Comparison of ENCODE assay signal across 26 cellular contexts in the genomic region with DNA sequence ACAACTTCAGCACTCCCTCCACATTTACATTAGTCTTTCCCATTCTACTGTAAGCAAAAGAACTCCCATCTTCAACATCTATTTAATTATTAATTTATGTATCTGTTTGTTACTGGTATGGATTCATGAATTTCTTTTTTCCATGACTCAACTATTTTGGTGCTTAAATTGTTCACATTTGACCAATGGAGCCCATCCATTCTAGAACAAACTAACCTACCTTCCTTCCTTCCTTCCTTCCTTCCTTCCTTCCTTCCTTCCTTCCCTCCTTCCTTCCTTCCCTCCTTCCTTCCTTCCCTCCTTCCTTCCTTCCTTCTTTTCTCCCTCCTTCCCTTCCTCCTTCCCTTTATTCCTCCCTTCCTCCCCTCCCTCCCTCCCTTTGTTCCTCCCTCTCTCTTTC. TPM values are rescaled to one million over a fixed set of nuclear protein-coding genes. Genes with fewer than 3 reads are reported as not detected.
DNase-seq lines count a peak whose midpoint lies in the region; ATAC-seq and TF ChIP-seq lines count a peak whose summit lies in the region.
"Had no signal": no experiment of that assay in that cellular context is flagged by ENCODE, and none has a peak within 500 bp of the region (broad histone marks: within the 10 kb centered on the region; RNA-seq: fewer than 3 reads in every experiment).

No MANE protein-coding gene starts in this region.

- no peaks in the 10 kb centered on the region for H3K27me3 Mint-ChIP-seq in CD4-positive, CD25-positive, alpha-beta regulatory T cell
- no peaks in the 10 kb centered on the region for H3K27me3 Mint-ChIP-seq in CD8-positive, alpha-beta T cell (ENCODE audit: low read depth)
- H3K27me3 Mint-ChIP-seq in activated T-helper 2 cell treated with anti-CD3 and anti-CD28 coated beads, Interferon-gamma antibody, Interleukin-2, Interleukin-4, amounts not matched to agents 10 μg/mL and 5 μg/mL and 100 μg/mL, durations not matched to agents 14 hours and 24 hours and 36 hours (ENCODE audit: low read depth): no peaks in the 10 kb centered on the region
- no peaks in the 10 kb centered on the region for H3K27me3 Mint-ChIP-seq in naive thymus-derived CD8-positive, alpha-beta T cell
- H3K27me3 Mint-ChIP-seq: activated CD8-positive, alpha-beta memory T cell treated with anti-CD3 and anti-CD28 coated beads, Interleukin-2, amount 10 ng/mL, durations not matched to agents 7 days and 5 days had no signal

- peaks cover 48 to 69% (median 53%) of the 10 kb centered on the region in 4 donors for H3K4me1 Mint-ChIP-seq in CD4-positive, CD25-positive, alpha-beta regulatory T cell
- peaks cover 64% of the 10 kb centered on the region for H3K4me1 Mint-ChIP-seq in CD8-positive, alpha-beta T cell (ENCODE audit: low read depth)
- peaks cover 50% of the 10 kb centered on the region for H3K4me1 Mint-ChIP-seq in activated T-helper 2 cell treated with anti-CD3 and anti-CD28 coated beads, Interferon-gamma antibody, Interleukin-2, Interleukin-4, amounts not matched to agents 10 μg/mL and 5 μg/mL and 100 μg/mL, durations not matched to agents 14 hours and 24 hours and 36 hours (ENCODE audit: low read depth)
- peaks cover 31 to 68% (median 59%) of the 10 kb centered on the region in 4 donors for H3K4me1 Mint-ChIP-seq in naive thymus-derived CD8-positive, alpha-beta T cell
- H3K4me1 Mint-ChIP-seq: mesothelial cell of epicardium had no signal

- CTCF ChIA-PET in CD8-positive, alpha-beta T cell (lab: Charles Lee): no interaction called here

- peaks cover 55% of the 10 kb centered on the region for H3K4me1 ChIP-seq in CD4-positive, CD25-positive, alpha-beta regulatory T cell (ENCODE audit: control insufficient read depth, insufficient read depth, low read length, poor library complexity, severe bottlenecking)
- peaks cover 49% of the 10 kb centered on the region for H3K4me1 ChIP-seq in CD8-positive, alpha-beta T cell (ENCODE audit: insufficient read depth, low read length)
- H3K4me1 ChIP-seq: parathyroid adenoma, thyroid gland had no signal

- H3K9me3 ChIP-seq in CD4-positive, CD25-positive, alpha-beta regulatory T cell (ENCODE audit: control insufficient read depth in 2 of 2, low read length in 2 of 2): no peaks in the 10 kb centered on the region
- no peaks in the 10 kb centered on the region for H3K9me3 ChIP-seq in CD8-positive, alpha-beta T cell (ENCODE audit: low read length)
- H3K9me3 ChIP-seq: thyroid gland had no signal

- H3K27ac ChIP-seq in CD4-positive, CD25-positive, alpha-beta regulatory T cell (ENCODE audit: insufficient read depth, low read length, poor library complexity, severe bottlenecking): peak overlapping the region; percentile 86
- no peak overlapping the region for H3K27ac ChIP-seq in CD8-positive, alpha-beta T cell (ENCODE audit: low read depth, low read length)
- H3K27ac ChIP-seq: KMS-11, parathyroid adenoma, thyroid gland had no signal

- H3K36me3 Mint-ChIP-seq in CD4-positive, CD25-positive, alpha-beta regulatory T cell: peaks cover 4% of the 10 kb centered on the region
- H3K36me3 Mint-ChIP-seq in CD8-positive, alpha-beta T cell: peaks cover 6% of the 10 kb centered on the region
- H3K36me3 Mint-ChIP-seq in activated T-helper 2 cell treated with anti-CD3 and anti-CD28 coated beads, Interferon-gamma antibody, Interleukin-2, Interleukin-4, amounts not matched to agents 10 μg/mL and 5 μg/mL and 100 μg/mL, durations not matched to agents 14 hours and 24 hours and 36 hours (ENCODE audit: low read depth): peaks cover 32% of the 10 kb centered on the region
- peaks cover 0 to 6% (median 0%) of the 10 kb centered on the region in 3 donors for H3K36me3 Mint-ChIP-seq in naive thymus-derived CD8-positive, alpha-beta T cell
- H3K36me3 Mint-ChIP-seq: mesothelial cell of epicardium had no signal

- peak overlapping the region in 2 of 4 donors; percentile 28 to 71 for H3K4me3 Mint-ChIP-seq in CD4-positive, CD25-positive, alpha-beta regulatory T cell
- no peak overlapping the region for H3K4me3 Mint-ChIP-seq in CD8-positive, alpha-beta T cell
- H3K4me3 Mint-ChIP-seq in activated T-helper 2 cell treated with anti-CD3 and anti-CD28 coated beads, Interferon-gamma antibody, Interleukin-2, Interleukin-4, amounts not matched to agents 10 μg/mL and 5 μg/mL and 100 μg/mL, durations not matched to agents 14 hours and 24 hours and 36 hours (ENCODE audit: low read depth): no peak overlapping the region
- H3K4me3 Mint-ChIP-seq in naive thymus-derived CD8-positive, alpha-beta T cell: peak overlapping the region in 3 of 10 donors; percentile 26 to 82 (median 58)
- H3K4me3 Mint-ChIP-seq: mesothelial cell of epicardium, nephron had no signal

- no peaks in the 10 kb centered on the region for H3K36me3 ChIP-seq in CD4-positive, CD25-positive, alpha-beta regulatory T cell (ENCODE audit: control insufficient read depth, insufficient read depth, low read length)
- no peaks in the 10 kb centered on the region for H3K36me3 ChIP-seq in CD8-positive, alpha-beta T cell (ENCODE audit: insufficient read depth, low read length)
- H3K36me3 ChIP-seq: thyroid gland had no signal

- intact Hi-C loops in CD8-positive, alpha-beta T cell (cut with DNase I, micrococcal nuclease): loop anchor here in 1 of 2 experiments (1.0 to 10.0 kb wide), 2 partner anchors 9 to 1047 kb away; partner anchors contain the start of gene GPR171
- intact Hi-C loops in activated T-helper 2 cell treated with anti-CD3 and anti-CD28 coated beads, Interferon-gamma antibody, Interleukin-2, Interleukin-4, amounts not matched to agents 10 μg/mL and 5 μg/mL and 100 μg/mL, durations not matched to agents 14 hours and 24 hours and 36 hours (cut with micrococcal nuclease): no loop called here

- H3K27me3 ChIP-seq in CD4-positive, CD25-positive, alpha-beta regulatory T cell (ENCODE audit: control insufficient read depth, insufficient read depth, low read length): no peaks in the 10 kb centered on the region
- no peaks in the 10 kb centered on the region for H3K27me3 ChIP-seq in CD8-positive, alpha-beta T cell (ENCODE audit: insufficient read depth, low read length)
- H3K27me3 ChIP-seq: thyroid gland had no signal

- peak overlapping the region; percentile 39 to 83 (median 82) for H3K27ac Mint-ChIP-seq in CD4-positive, CD25-positive, alpha-beta regulatory T cell
- peak overlapping the region; percentile 91 for H3K27ac Mint-ChIP-seq in CD8-positive, alpha-beta T cell
- H3K27ac Mint-ChIP-seq in activated T-helper 2 cell treated with anti-CD3 and anti-CD28 coated beads, Interferon-gamma antibody, Interleukin-2, Interleukin-4, amounts not matched to agents 10 μg/mL and 5 μg/mL and 100 μg/mL, durations not matched to agents 14 hours and 24 hours and 36 hours: peak overlapping the region; percentile 31
- H3K27ac Mint-ChIP-seq in naive thymus-derived CD8-positive, alpha-beta T cell: peak overlapping the region in 9 of 10 donors; percentile 46 to 98 (median 90)
- H3K27ac Mint-ChIP-seq: mesothelial cell of epicardium, nephron had no signal

- TF ChIP-seq CTCF in CD8-positive, alpha-beta T cell (IDR thresholded peaks at IDR 0.05): no peak

- peaks cover 0 to 2% (median 0%) of the 10 kb centered on the region in 7 donors for H3K9me3 Mint-ChIP-seq in CD4-positive, CD25-positive, alpha-beta regulatory T cell
- H3K9me3 Mint-ChIP-seq in CD8-positive, alpha-beta T cell: peaks cover 2% of the 10 kb centered on the region
- peaks cover 10% of the 10 kb centered on the region for H3K9me3 Mint-ChIP-seq in activated T-helper 2 cell treated with anti-CD3 and anti-CD28 coated beads, Interferon-gamma antibody, Interleukin-2, Interleukin-4, amounts not matched to agents 10 μg/mL and 5 μg/mL and 100 μg/mL, durations not matched to agents 14 hours and 24 hours and 36 hours
- peaks cover 0 to 8% (median 0%) of the 10 kb centered on the region in 9 donors for H3K9me3 Mint-ChIP-seq in naive thymus-derived CD8-positive, alpha-beta T cell
- H3K9me3 Mint-ChIP-seq: mesothelial cell of epicardium had no signal

- peak overlapping the region; percentile 53 for H3K4me3 ChIP-seq in CD4-positive, CD25-positive, alpha-beta regulatory T cell (ENCODE audit: low read depth, low read length)
- no peak overlapping the region for H3K4me3 ChIP-seq in CD8-positive, alpha-beta T cell (ENCODE audit: low read depth, low read length)
- H3K4me3 ChIP-seq: thyroid gland had no signal

- POLR2A ChIA-PET in CD8-positive, alpha-beta T cell (lab: Charles Lee): interaction anchor here (1.4 to 10.1 kb wide), 2 partner anchors 17 to 28 kb away, joined by 3 to 108 read pairs; partner anchors contain the start of gene MBNL1
- POLR2A ChIA-PET in naive thymus-derived CD8-positive, alpha-beta T cell (lab: Charles Lee): interaction anchor here (10.3 to 12.9 kb wide), 2 partner anchors 8 to 17 kb away, joined by 123 to 194 read pairs; partner anchors contain the start of gene MBNL1

- no peak for DNase-seq in CD4-positive, CD25-positive, alpha-beta regulatory T cell
- DNase-seq in CD8-positive, alpha-beta T cell: no peak
- DNase-seq in activated T-helper 2 cell treated with anti-CD3 and anti-CD28 coated beads, Interferon-gamma antibody, Interleukin-2, Interleukin-4, amounts not matched to agents 10 μg/mL and 5 μg/mL and 100 μg/mL, durations not matched to agents 14 hours and 24 hours and 36 hours (ENCODE audit: low spot score): no peak
- no peak for DNase-seq in naive thymus-derived CD8-positive, alpha-beta T cell
- DNase-seq in activated CD8-positive, alpha-beta memory T cell treated with anti-CD3 and anti-CD28 coated beads, Interleukin-2, amount 50 U/mL, for 48 hours: no peak
- DNase-seq: activated CD8-positive, alpha-beta memory T cell treated with anti-CD3 and anti-CD28 coated beads, Interleukin-2, amount 10 ng/mL, durations not matched to agents 7 days and 5 days; activated effector memory CD4-positive, alpha-beta T cell treated with anti-CD3 and anti-CD28 coated beads, Interleukin-2, amount 50 U/mL, for 16 hours; anterior cingulate cortex; DMS153; GDM1; H7; left ventricle myocardium superior; NCI-H1436 treated with DMSO at 0.1 percent for 48 hours; right cardiac atrium; SHP77; stimulated activated CD4-positive, alpha-beta T cell treated with anti-CD3 and anti-CD28 coated beads, Interleukin-12 subunit alpha, Interleukin-12 subunit beta, amount 100 ng/mL, for 4 hours; stimulated activated CD4-positive, alpha-beta T cell treated with anti-CD3 and anti-CD28 coated beads, Interleukin-4, amount 100 ng/mL, for 24 hours; stimulated activated naive CD4-positive, alpha-beta T cell treated with Interleukin-2 at 50 U/mL for 16 hours; T-helper 1 cell; thyroid gland had no signal

- ATAC-seq in CD4-positive, CD25-positive, alpha-beta regulatory T cell (ENCODE audit: low read depth in 2 of 2): no peak
- ATAC-seq in CD8-positive, alpha-beta T cell: no peak
- no peak for ATAC-seq in naive thymus-derived CD8-positive, alpha-beta T cell
- ATAC-seq in GM19467 (IDR thresholded peaks at IDR 0.05; ENCODE audit: unreplicated experiment) (no peak), GM19397 (IDR thresholded peaks at IDR 0.05; ENCODE audit: unreplicated experiment) (no peak)
- ATAC-seq: activated CD8-positive, alpha-beta memory T cell treated with anti-CD3 and anti-CD28 coated beads, Interleukin-2, amount 10 ng/mL, durations not matched to agents 7 days and 5 days; left ventricle myocardium superior; right cardiac atrium had no signal

RNA-seq across cellular contexts. Expression of gene MBNL1, which starts 16.8 kb away (rescaled TPM):
- total RNA-seq in CD4-positive, CD25-positive, alpha-beta regulatory T cell: 726 TPM
- polyA plus RNA-seq in CD4-positive, CD25-positive, alpha-beta regulatory T cell: 100 to 1,000 TPM; 221 to 262 (median 237) TPM
- 100 to 1,000 TPM; 515 to 529 TPM for total RNA-seq in CD8-positive, alpha-beta T cell
- 230 and 244 TPM in 2 replicates for total RNA-seq in activated T-helper 2 cell treated with anti-CD3 and anti-CD28 coated beads, Interferon-gamma antibody, Interleukin-2, Interleukin-4, amounts not matched to agents 10 μg/mL and 5 μg/mL and 100 μg/mL, durations not matched to agents 14 hours and 24 hours and 36 hours
- 100 to 1,000 TPM; 419 to 423 TPM for total RNA-seq in naive thymus-derived CD8-positive, alpha-beta T cell
- 100 to 1,000 TPM; 298 to 370 (median 331) TPM for polyA plus RNA-seq in naive thymus-derived CD8-positive, alpha-beta T cell

Comparison
In these comparisons a context has a peak if more than half of its experiments do, and no peak if none do; other contexts are left out.
1. H3K27ac Mint-ChIP-seq: peak in every context shown above with its lines; median percentile 91 in CD8-positive, alpha-beta T cell; 90 in naive thymus-derived CD8-positive, alpha-beta T cell; 82 in CD4-positive, CD25-positive, alpha-beta regulatory T cell; 31 in activated T-helper 2 cell treated with anti-CD3 and anti-CD28 coated beads, Interferon-gamma antibody, Interleukin-2, Interleukin-4, amounts not matched to agents 10 μg/mL and 5 μg/mL and 100 μg/mL, durations not matched to agents 14 hours and 24 hours and 36 hours.